Comparison of ENCODE assay signal across 30 cellular contexts in genomic region chr13:34207872-34208271, GRCh38.
DNase-seq lines count a peak whose midpoint lies in the region; ATAC-seq, FAIRE-seq and TF ChIP-seq lines count a peak whose summit lies in the region.
"Had no signal": no experiment of that assay in that cellular context is flagged by ENCODE, and none has a peak within 500 bp of the region (broad histone marks: within the 10 kb centered on the region; RNA-seq: fewer than 3 reads in every experiment).

No MANE protein-coding gene starts in this region.

- no peaks in the 10 kb centered on the region for H4K20me1 ChIP-seq in osteoblast (ENCODE audit: insufficient read depth, low read length)

- H3K79me2 ChIP-seq in osteoblast (ENCODE audit: insufficient read depth, low read length), result no peaks in the 10 kb centered on the region

- H3K27ac Mint-ChIP-seq in Caco-2 (ENCODE audit: unreplicated experiment), result peak overlapping the region; percentile 9
- H3K27ac Mint-ChIP-seq: CD8-positive, alpha-beta T cell; progenitor cell of endocrine pancreas; stimulated activated effector memory CD8-positive, alpha-beta T cell treated with anti-CD3 and anti-CD28 coated beads, Interleukin-12 subunit alpha, Interleukin-12 subunit beta, amount 100 ng/mL, for 72 hours; T-helper 2 cell treated with Interferon-gamma antibody and Interleukin-4, amounts not matched to agents 5 μg/mL and 100 μg/mL, for 36 hours; WTC11 had no signal

- DNase-seq in Caco-2 (no peak), NCI-H82 treated with DMSO at 0.1 percent for 48 hours (lab: John Stamatoyannopoulos, UW; ENCODE audit: unreplicated experiment) (peak; percentile 4), choroid plexus epithelial cell (ENCODE audit: low read depth) (peak; percentile 67), osteoblast (ENCODE audit: insufficient read length, low spot score, missing footprints) (no peak), hippocampal formation (lab: John Stamatoyannopoulos, UW) (no peak), kidney (no peak), NCI-H345 (lab: John Stamatoyannopoulos, UW) (no peak)
- DNase-seq: activated CD4-positive, alpha-beta T cell treated with anti-CD3 and anti-CD28 coated beads, Interleukin-2, amount 50 U/mL, for 4 hours; activated CD8-positive, alpha-beta memory T cell treated with anti-CD3 and anti-CD28 coated beads, Interleukin-2, amount 50 U/mL, for 48 hours; activated effector memory CD4-positive, alpha-beta T cell treated with anti-CD3 and anti-CD28 coated beads, Interleukin-2, amount 50 U/mL, for 16 hours; CD8-positive, alpha-beta T cell; DMS53; hypothalamus; NCI-H1105; NCI-H2029; NK-92 treated with Interleukin-12 subunit alpha and Interleukin-12 subunit beta, amount 100 ng/mL, for 24 hours; stimulated activated CD4-positive, alpha-beta T cell treated with anti-CD3 and anti-CD28 coated beads, Interleukin-1b, Interleukin-23, amount 100 ng/mL, for 48 hours had no signal

- no peaks in the 10 kb centered on the region for H3K9me3 ChIP-seq in Caco-2
- no peaks in the 10 kb centered on the region for H3K9me3 ChIP-seq in osteoblast (ENCODE audit: low read depth, low read length)
- H3K9me3 ChIP-seq in kidney (ENCODE audit: control insufficient read depth in 1 of 2, low read length in 2 of 2), result no peaks in the 10 kb centered on the region
- H3K9me3 ChIP-seq: breast epithelium, suprapubic skin, uterus had no signal

- ATAC-seq in GM18870 (IDR thresholded peaks at IDR 0.05; ENCODE audit: unreplicated experiment), result no peak
- ATAC-seq: CD8-positive, alpha-beta T cell; GM12878; Panc1; stimulated activated effector memory CD8-positive, alpha-beta T cell treated with anti-CD3 and anti-CD28 coated beads, Interleukin-12 subunit alpha, Interleukin-12 subunit beta, amount 100 ng/mL, for 72 hours; WTC11 had no signal

- no peaks in the 10 kb centered on the region for H3K27me3 Mint-ChIP-seq in Caco-2 (ENCODE audit: insufficient read depth, unreplicated experiment)
- H3K27me3 Mint-ChIP-seq: progenitor cell of endocrine pancreas had no signal

- H3K27ac ChIP-seq in osteoblast (ENCODE audit: low read depth, low read length) (peak overlapping the region; percentile 35), kidney (ENCODE audit: low read depth in 2 of 2, low read length in 2 of 2) (no peak overlapping the region)
- H3K27ac ChIP-seq: breast epithelium, foreskin keratinocyte, suprapubic skin had no signal

- H3K4me1 ChIP-seq in Caco-2 (no peaks in the 10 kb centered on the region), osteoblast (ENCODE audit: insufficient read depth, low read length) (peaks cover 24% of the 10 kb centered on the region), kidney (ENCODE audit: control insufficient read depth in 1 of 2, insufficient read depth in 1 of 2, low read depth in 1 of 2, low read length in 2 of 2) (no peaks in the 10 kb centered on the region)
- H3K4me1 ChIP-seq: breast epithelium, foreskin keratinocyte, suprapubic skin, uterus had no signal

- H3K4me3 ChIP-seq in Caco-2 (ENCODE audit: low read depth, low read length), result no peak overlapping the region
- no peak overlapping the region for H3K4me3 ChIP-seq in choroid plexus epithelial cell (ENCODE audit: low read depth, low read length)
- H3K4me3 ChIP-seq in osteoblast (ENCODE audit: insufficient read depth, low read length), result no peak overlapping the region
- H3K4me3 ChIP-seq in kidney (ENCODE audit: low read length in 2 of 2), result no peak overlapping the region
- H3K4me3 ChIP-seq: breast epithelium, GM12878, suprapubic skin, uterus had no signal

- no peak overlapping the region for H3K9ac ChIP-seq in kidney (ENCODE audit: low read length in 2 of 2)

- H3K4me1 Mint-ChIP-seq in Caco-2 (ENCODE audit: low read depth, unreplicated experiment), result no peaks in the 10 kb centered on the region
- H3K4me1 Mint-ChIP-seq: neural crest cell; stimulated activated effector memory CD8-positive, alpha-beta T cell treated with anti-CD3 and anti-CD28 coated beads, Interleukin-12 subunit alpha, Interleukin-12 subunit beta, amount 100 ng/mL, for 72 hours had no signal

- no peak overlapping the region for H2AFZ ChIP-seq in osteoblast (ENCODE audit: low read length)

- TF ChIP-seq CTCF in Caco-2 (IDR thresholded peaks at IDR 0.05; ENCODE audit: insufficient read depth in 1 of 2, low read depth in 1 of 2, low read length in 1 of 2, severe bottlenecking in 1 of 2, unreplicated experiment in 1 of 2), result no peak
- no peak for TF ChIP-seq CTCF in choroid plexus epithelial cell (conservative IDR thresholded peaks at IDR 0.05; ENCODE audit: low read depth, low read length)
- no peak for TF ChIP-seq CTCF in osteoblast (IDR thresholded peaks at IDR 0.05; ENCODE audit: extremely low read depth, low read depth, low read length)
- TF ChIP-seq CTCF in kidney (IDR thresholded peaks at IDR 0.05; ENCODE audit: borderline replicate concordance, extremely low read depth, insufficient read depth), result no peak

- H3K27me3 ChIP-seq in Caco-2 (replicated peaks; ENCODE audit: control insufficient read depth, insufficient read depth, low read length) (no peaks in the 10 kb centered on the region), osteoblast (ENCODE audit: insufficient read depth, low read length) (no peaks in the 10 kb centered on the region)
- H3K27me3 ChIP-seq: breast epithelium, foreskin keratinocyte, suprapubic skin, uterus had no signal

- no peak overlapping the region for H3K4me3 Mint-ChIP-seq in Caco-2 (ENCODE audit: unreplicated experiment)
- H3K4me3 Mint-ChIP-seq: CD8-positive, alpha-beta T cell; neural crest cell; stimulated activated effector memory CD8-positive, alpha-beta T cell treated with anti-CD3 and anti-CD28 coated beads, Interleukin-12 subunit alpha, Interleukin-12 subunit beta, amount 100 ng/mL, for 72 hours; T-helper 2 cell treated with Interferon-gamma antibody and Interleukin-4, amounts not matched to agents 5 μg/mL and 100 μg/mL, for 36 hours; WTC11 had no signal

- H3K4me2 ChIP-seq in osteoblast (ENCODE audit: insufficient read depth, low read length), result peak overlapping the region; percentile 21

- H3K36me3 ChIP-seq in Caco-2 (ENCODE audit: control insufficient read depth, insufficient read depth, low read length) (no peaks in the 10 kb centered on the region), osteoblast (ENCODE audit: insufficient read depth, low read length) (no peaks in the 10 kb centered on the region), kidney (ENCODE audit: control insufficient read depth in 1 of 2, insufficient read depth in 2 of 2, low read length in 2 of 2) (no peaks in the 10 kb centered on the region)
- H3K36me3 ChIP-seq: breast epithelium, suprapubic skin, uterus had no signal

- intact Hi-C loops in Caco-2 (cut with micrococcal nuclease; ENCODE audit: unreplicated experiment) (no loop called here), kidney (cut with DNase I) (no loop called here)

- H3K36me3 Mint-ChIP-seq in Caco-2 (ENCODE audit: insufficient read depth, unreplicated experiment), result no peaks in the 10 kb centered on the region
- H3K36me3 Mint-ChIP-seq: CD8-positive, alpha-beta T cell; stimulated activated effector memory CD8-positive, alpha-beta T cell treated with anti-CD3 and anti-CD28 coated beads, Interleukin-12 subunit alpha, Interleukin-12 subunit beta, amount 100 ng/mL, for 72 hours had no signal

- POLR2A ChIA-PET in Caco-2 (lab: Charles Lee), result no interaction called here

- FAIRE-seq in kidney (lab: Jason Lieb, UNC), result no peak
- FAIRE-seq: GM12878, islet of Langerhans had no signal

- BruUV-seq in Caco-2 (replicated peaks; lab: Mats Ljungman, UMichigan), result no TSS peak

- CTCF ChIA-PET in Caco-2 (lab: Charles Lee), result no interaction called here

- H3K9me3 Mint-ChIP-seq in Caco-2 (ENCODE audit: unreplicated experiment), result no peaks in the 10 kb centered on the region
- H3K9me3 Mint-ChIP-seq: CD8-positive, alpha-beta T cell; neural crest cell; T-helper 2 cell treated with Interferon-gamma antibody and Interleukin-4, amounts not matched to agents 5 μg/mL and 100 μg/mL, for 36 hours had no signal

Comparison
In these comparisons a context has a peak if more than half of its experiments do, and no peak if none do; other contexts are left out.
1. DNase-seq: peak in NCI-H82 treated with DMSO at 0.1 percent for 48 hours (single experiment) and choroid plexus epithelial cell (single experiment); none in Caco-2 (0 of 2), osteoblast (single experiment), hippocampal formation (0 of 2), kidney (single experiment) and NCI-H345 (single experiment).